ENCODE assay signal across 9 cellular contexts in genomic region chr20:13770141-13770540, GRCh38.
"Had no signal": no experiment of that assay in that cellular context is flagged by ENCODE, and none has a peak within 500 bp of the region (broad histone marks: within the 10 kb centered on the region; RNA-seq: fewer than 3 reads in every experiment).

No MANE protein-coding gene starts in this region.

- H3K9ac ChIP-seq: GM23248 had no signal

- H3K4me2 ChIP-seq: GM23338 had no signal

- H2AFZ ChIP-seq: GM23248, GM23338 had no signal

- DNase-seq: GM23248, GOT3, H7, H9, HCEC 1CT, HFFc6 had no signal

- H3K4me3 ChIP-seq: GM23248, GM23338, HAP-1 had no signal

- H3K4me1 ChIP-seq: HAP-1 had no signal

- ATAC-seq: GM23338, HCT116 had no signal

- H3K27ac ChIP-seq: GM23248 had no signal
